ENCODE assay signal across 2 cellular contexts in genomic region chr5:128412145-128412930, GRCh38.
TF ChIP-seq lines count a peak whose summit lies in the region.

No MANE protein-coding gene starts in this region.

TF ChIP-seq in HCT116, 20 proteins besides CTCF, POLR2A, EP300 and RAD21 (continued from another document):
- TF ChIP-seq ZBTB33 (IDR thresholded peaks at IDR 0.05; ENCODE audit: extremely low read depth, insufficient replicate concordance, low read length): no peak
- no peak for TF ChIP-seq REST (IDR thresholded peaks at IDR 0.05; ENCODE audit: low read depth)
- TF ChIP-seq EZH2 (IDR thresholded peaks at IDR 0.05): no peak
- TF ChIP-seq SP1 (IDR thresholded peaks at IDR 0.05; ENCODE audit: low read depth): no peak
- TF ChIP-seq CEBPB (IDR thresholded peaks at IDR 0.05; ENCODE audit: low read depth): no peak
- TF ChIP-seq POLR2AphosphoS5 (IDR thresholded peaks at IDR 0.05; ENCODE audit: low read depth, low read length): no peak
- no peak for TF ChIP-seq MAX (IDR thresholded peaks at IDR 0.05)
- TF ChIP-seq FOSL1 (IDR thresholded peaks at IDR 0.05; ENCODE audit: low read depth): no peak
- TF ChIP-seq JUND (IDR thresholded peaks at IDR 0.05): no peak
- no peak for TF ChIP-seq SIN3A (IDR thresholded peaks at IDR 0.05; ENCODE audit: low read depth)
- no peak for TF ChIP-seq ZNF274 (IDR thresholded peaks at IDR 0.05; ENCODE audit: low read depth, low read length)
- TF ChIP-seq SRF (IDR thresholded peaks at IDR 0.05; ENCODE audit: low read depth): no peak
- no peak for TF ChIP-seq YY1 (IDR thresholded peaks at IDR 0.05; ENCODE audit: extremely low read depth, insufficient replicate concordance, low read depth, low read length)
- no peak for TF ChIP-seq ZFX (IDR thresholded peaks at IDR 0.05)

TF ChIP-seq in WTC11, 78 proteins besides CTCF, POLR2A, EP300 and RAD21 (continued from another document):
- TF ChIP-seq RORB (CRISPR knock-in tag; IDR thresholded peaks at IDR 0.05): no peak
